ENCODE assay signal across 13 cellular contexts in the genomic region with DNA sequence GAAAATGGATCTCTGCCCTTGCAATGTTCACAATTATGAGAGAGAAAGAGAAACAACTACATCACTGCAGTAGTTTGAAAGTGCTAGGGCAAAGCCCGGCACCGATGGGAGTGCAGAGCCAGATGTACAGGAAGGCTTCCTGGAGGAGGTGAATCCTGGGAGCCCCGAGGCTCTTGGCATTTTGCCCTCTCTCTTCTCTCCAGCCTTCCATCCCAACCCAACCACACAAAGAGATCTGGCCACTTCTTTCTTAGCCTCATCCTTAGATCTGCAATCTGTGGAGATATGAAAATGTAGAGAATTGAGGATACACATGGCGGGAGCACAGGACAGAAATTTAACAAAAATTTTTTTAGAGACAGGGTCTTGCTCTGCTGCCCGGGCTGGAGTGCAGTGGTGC. TPM values are rescaled to one million over a fixed set of nuclear protein-coding genes. Genes with fewer than 3 reads are reported as not detected.
DNase-seq lines count a peak whose midpoint lies in the region; ATAC-seq and TF ChIP-seq lines count a peak whose summit lies in the region.
"Had no signal": no experiment of that assay in that cellular context is flagged by ENCODE, and none has a peak within 500 bp of the region (broad histone marks: within the 10 kb centered on the region; RNA-seq: fewer than 3 reads in every experiment).

No MANE protein-coding gene starts in this region.

- H3K27me3 Mint-ChIP-seq in effector memory CD8-positive, alpha-beta T cell = peaks cover 49 to 65% of the 10 kb centered on the region in 2 donors

- H3K4ac ChIP-seq in neuronal stem cell (ENCODE audit: low read length) = no peak overlapping the region

- H3K4me1 Mint-ChIP-seq in effector memory CD8-positive, alpha-beta T cell (ENCODE audit: low read depth in 2 of 2) = peaks cover 7 to 8% of the 10 kb centered on the region in 2 donors

- H3K18ac ChIP-seq in neuronal stem cell (ENCODE audit: low read length) = peak overlapping the region; percentile 79

- TF ChIP-seq CTCF in KMS-11 (conservative IDR thresholded peaks at IDR 0.05; ENCODE audit: low read depth, low read length) (no peak), coronary artery (IDR thresholded peaks at IDR 0.05) (no peak), upper lobe of left lung (IDR thresholded peaks at IDR 0.05) (no peak)

- no peak overlapping the region for H3K4me3 Mint-ChIP-seq in effector memory CD8-positive, alpha-beta T cell
- H3K4me3 Mint-ChIP-seq: CD8-positive, alpha-beta memory T cell had no signal

- no CpG with 5 or more reads among the region's 5 CpGs for WGBS in neuronal stem cell (ENCODE audit: extremely low coverage in 2 of 2, insufficient read length in 2 of 2, insufficient replicate concordance in 1 of 2), 2 donors
- 87 to 88% methylated on average over 5 of the region's 5 CpGs for WGBS in upper lobe of left lung, 2 donors

- H3K4me3 ChIP-seq in KMS-11 (IDR thresholded peaks at IDR 0.05; ENCODE audit: insufficient read depth, low read depth, low read length) (no peak overlapping the region), coronary artery (no peak overlapping the region), neuronal stem cell (ENCODE audit: low read length in 2 of 2) (no peak overlapping the region), upper lobe of left lung (no peak overlapping the region)
- H3K4me3 ChIP-seq: BLaER1 had no signal

- no peaks in the 10 kb centered on the region for H3K36me3 Mint-ChIP-seq in effector memory CD8-positive, alpha-beta T cell (ENCODE audit: insufficient read depth)

- H3K4me2 ChIP-seq in KMS-11 = peak overlapping the region; percentile 25; the same call in 1 of the 2 replicates
- no peak overlapping the region for H3K4me2 ChIP-seq in neuronal stem cell (ENCODE audit: insufficient read depth, low read length, poor library complexity, severe bottlenecking)
- H3K4me2 ChIP-seq: BLaER1 had no signal

- H3K27me3 ChIP-seq in KMS-11 (ENCODE audit: insufficient read depth, low read depth) = no peaks in the 10 kb centered on the region
- H3K27me3 ChIP-seq in neuronal stem cell (ENCODE audit: control insufficient read depth in 3 of 3, insufficient read depth in 3 of 3, low read depth in 1 of 3, low read length in 3 of 3) = peaks cover 0 to 20% (median 3%) of the 10 kb centered on the region in 3 experiments
- peaks cover 0 to 14% (median 10%) of the 10 kb centered on the region in 4 donors for H3K27me3 ChIP-seq in upper lobe of left lung

- peak; percentile 11 for DNase-seq in coronary artery (ENCODE audit: low spot score)
- no peak for DNase-seq in neuronal stem cell (ENCODE audit: low spot score)
- DNase-seq in anterior cingulate cortex (lab: John Stamatoyannopoulos, UW) = no peak
- no peak for DNase-seq in effector memory CD8-positive, alpha-beta T cell
- DNase-seq in upper lobe of left lung = no peak
- DNase-seq: AML-193; CD8-positive, alpha-beta memory T cell; DMS53; IMR-90; KG1 had no signal

- no peaks in the 10 kb centered on the region for H4K20me1 ChIP-seq in KMS-11 (ENCODE audit: insufficient read depth)

- H3K27ac ChIP-seq in KMS-11 (no peak overlapping the region), coronary artery (no peak overlapping the region), neuronal stem cell (replicated peaks; ENCODE audit: low read length) (no peak overlapping the region), upper lobe of left lung (no peak overlapping the region)
- H3K27ac ChIP-seq: BLaER1 had no signal

- TF ChIP-seq EP300 in upper lobe of left lung (IDR thresholded peaks at IDR 0.05) = no peak

- TF ChIP-seq POLR2A in upper lobe of left lung (IDR thresholded peaks at IDR 0.05) = no peak

- H2BK120ac ChIP-seq in neuronal stem cell (ENCODE audit: low read depth, low read length) = no peak overlapping the region

- H3K4me1 ChIP-seq in KMS-11 (ENCODE audit: low read depth, poor library complexity, severe bottlenecking) = peaks cover 9% of the 10 kb centered on the region
- peaks cover 36 to 42% of the 10 kb centered on the region in 2 donors for H3K4me1 ChIP-seq in neuronal stem cell (ENCODE audit: control insufficient read depth in 2 of 2, insufficient read depth in 1 of 2, low read depth in 1 of 2, low read length in 2 of 2)
- peaks cover 26 to 35% (median 32%) of the 10 kb centered on the region in 4 donors for H3K4me1 ChIP-seq in upper lobe of left lung

- H3K79me1 ChIP-seq in neuronal stem cell (ENCODE audit: low read depth, low read length) = peaks cover 3% of the 10 kb centered on the region

- H3K9me3 Mint-ChIP-seq in effector memory CD8-positive, alpha-beta T cell = no peaks in the 10 kb centered on the region
- H3K9me3 Mint-ChIP-seq: CD8-positive, alpha-beta memory T cell had no signal

- no peak overlapping the region for H2BK12ac ChIP-seq in neuronal stem cell (ENCODE audit: low read length)

- no peak overlapping the region for H3K14ac ChIP-seq in neuronal stem cell (ENCODE audit: low read length)

- no peak overlapping the region for H3K23ac ChIP-seq in neuronal stem cell (ENCODE audit: low read depth, low read length, poor library complexity)

- H2AFZ ChIP-seq in KMS-11 (ENCODE audit: low read depth) (peak overlapping the region; percentile 26; the same call in 1 of the 2 replicates), neuronal stem cell (ENCODE audit: low read length) (no peak overlapping the region)

- peak overlapping the region; percentile 44 for H2BK15ac ChIP-seq in neuronal stem cell (ENCODE audit: low read length)

- no peak overlapping the region for H4K91ac ChIP-seq in neuronal stem cell (ENCODE audit: low read depth, low read length, poor library complexity)

- H2BK5ac ChIP-seq in neuronal stem cell (ENCODE audit: low read length) = peak overlapping the region; percentile 79

- no peaks in the 10 kb centered on the region for H3K79me2 ChIP-seq in KMS-11 (ENCODE audit: insufficient read depth, low read depth)

- no peak overlapping the region for H3K27ac Mint-ChIP-seq in effector memory CD8-positive, alpha-beta T cell
- H3K27ac Mint-ChIP-seq: CD8-positive, alpha-beta memory T cell had no signal

- H3K9me3 ChIP-seq in neuronal stem cell (replicated peaks in 1 of 2; ENCODE audit: control insufficient read depth in 2 of 2, insufficient read depth in 1 of 2, low read depth in 1 of 2, low read length in 2 of 2) = no peaks in the 10 kb centered on the region
- H3K9me3 ChIP-seq in upper lobe of left lung = no peaks in the 10 kb centered on the region
- H3K9me3 ChIP-seq: BLaER1 had no signal

- H2AK5ac ChIP-seq in neuronal stem cell (ENCODE audit: low read depth, low read length) = peak overlapping the region; percentile 87

- H4K8ac ChIP-seq in neuronal stem cell (ENCODE audit: low read depth, low read length) = no peak overlapping the region

- H3K36me3 ChIP-seq in KMS-11 (ENCODE audit: insufficient read depth) (no peaks in the 10 kb centered on the region), neuronal stem cell (replicated peaks in 1 of 2; ENCODE audit: control insufficient read depth in 2 of 2, insufficient read depth in 2 of 2, low read length in 2 of 2) (no peaks in the 10 kb centered on the region), upper lobe of left lung (peaks cover 0 to 2% (median 0%) of the 10 kb centered on the region in 4 donors)
- H3K36me3 ChIP-seq: BLaER1 had no signal

- ATAC-seq in effector memory CD8-positive, alpha-beta T cell (replicated peaks) = no peak
- no peak for ATAC-seq in upper lobe of left lung (ENCODE audit: low FRiP score in 2 of 2)

- H3K9ac ChIP-seq in KMS-11 = no peak overlapping the region
- no peak overlapping the region for H3K9ac ChIP-seq in neuronal stem cell (ENCODE audit: low read depth, low read length, poor library complexity)
- H3K9ac ChIP-seq: BLaER1 had no signal

RNA-seq across cellular contexts. Expression of a gene that starts 3.3 kb away (rescaled TPM):
- polyA plus RNA-seq in neuronal stem cell (2013, experiment 1 of 2) = 15.1 TPM
- polyA plus RNA-seq in neuronal stem cell (2013, experiment 2 of 2) = 15.7 TPM
- 10 to 100 TPM; 10.3 to 62.9 (median 16.5) TPM for total RNA-seq in upper lobe of left lung
- total RNA-seq: H4 had no signal
